In genomic region chr17:52134641-52135040, GRCh38 we compare ENCODE assay signal across 1 cellular context.
TF ChIP-seq lines count a peak whose summit lies in the region.

No MANE protein-coding gene starts in this region.

TF ChIP-seq in IMR-90, 13 proteins besides CTCF, POLR2A, EP300 and RAD21:
- TF ChIP-seq CEBPB (IDR thresholded peaks at IDR 0.05; ENCODE audit: low read depth, low read length) (no peak), MXI1 (IDR thresholded peaks at IDR 0.05; ENCODE audit: borderline replicate concordance, low read depth, low read length) (no peak), USF2 (IDR thresholded peaks at IDR 0.05; ENCODE audit: low read depth, low read length) (no peak), BHLHE40 (IDR thresholded peaks at IDR 0.05; ENCODE audit: low read depth, low read length) (no peak), SMC3 (IDR thresholded peaks at IDR 0.05; ENCODE audit: low read depth, low read length) (no peak), RFX5 (IDR thresholded peaks at IDR 0.05; ENCODE audit: low read depth, low read length) (no peak)
